19 cellular contexts compared by ENCODE assay signal in the genomic region with DNA sequence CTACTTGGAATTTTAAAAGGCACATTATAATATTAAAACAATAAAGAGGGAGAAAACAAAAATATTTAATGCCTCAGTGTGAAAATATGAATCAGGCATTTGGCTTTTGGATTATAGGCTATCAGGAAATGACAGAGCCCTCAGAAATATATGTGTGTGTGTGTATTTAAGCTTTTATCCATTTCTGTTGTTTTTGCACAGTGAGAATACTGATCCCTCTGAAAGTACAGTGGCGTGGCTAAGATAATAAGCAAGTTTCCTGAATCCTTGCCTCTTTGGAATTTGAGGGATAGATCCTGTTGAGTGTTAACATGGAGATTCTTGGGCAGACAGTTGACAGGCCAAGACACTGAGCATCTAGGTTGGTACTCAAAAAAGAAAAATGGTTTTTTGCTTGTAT.
DNase-seq lines count a peak whose midpoint lies in the region; ATAC-seq, FAIRE-seq and TF ChIP-seq lines count a peak whose summit lies in the region.
"Had no signal": no experiment of that assay in that cellular context is flagged by ENCODE, and none has a peak within 500 bp of the region (broad histone marks: within the 10 kb centered on the region; RNA-seq: fewer than 3 reads in every experiment).

No MANE protein-coding gene starts in this region.

- H3K9me3 Mint-ChIP-seq in osteocyte (ENCODE audit: unreplicated experiment) = no peaks in the 10 kb centered on the region
- H3K9me3 Mint-ChIP-seq in T-helper 2 cell treated with Interferon-gamma antibody and Interleukin-4, amounts not matched to agents 5 μg/mL and 100 μg/mL, for 36 hours = no peaks in the 10 kb centered on the region
- H3K9me3 Mint-ChIP-seq: CD8-positive, alpha-beta T cell had no signal

- H3K27me3 Mint-ChIP-seq in osteocyte (ENCODE audit: unreplicated experiment) = no peaks in the 10 kb centered on the region
- peaks cover 4% of the 10 kb centered on the region for H3K27me3 Mint-ChIP-seq in T-helper 2 cell treated with Interferon-gamma antibody and Interleukin-4, amounts not matched to agents 5 μg/mL and 100 μg/mL, for 36 hours (ENCODE audit: low read depth)

- H3K4me3 ChIP-seq in ACC112 (ENCODE audit: low read depth, low read length) (no peak overlapping the region), HepG2 (replicated peaks in 1 of 3; ENCODE audit: insufficient read depth in 1 of 3, low read depth in 2 of 3, low read length in 3 of 3) (no peak overlapping the region)

- H3K27ac Mint-ChIP-seq in osteocyte (ENCODE audit: unreplicated experiment) = peak overlapping the region; percentile 57
- H3K27ac Mint-ChIP-seq in T-helper 2 cell treated with Interferon-gamma antibody and Interleukin-4, amounts not matched to agents 5 μg/mL and 100 μg/mL, for 36 hours = no peak overlapping the region
- H3K27ac Mint-ChIP-seq: CD14-positive monocyte; CD8-positive, alpha-beta T cell had no signal

- H3K27ac ChIP-seq in ACC112 (ENCODE audit: low read depth, low read length) = no peak overlapping the region; the same call in 1 of the 2 replicates
- peak overlapping the region; percentile 63 for H3K27ac ChIP-seq in angular gyrus (ENCODE audit: low read depth, low read length)
- no peak overlapping the region for H3K27ac ChIP-seq in HepG2 (ENCODE audit: extremely low read length, insufficient read depth, low read length)

- no peaks in the 10 kb centered on the region for H3K27me3 ChIP-seq in ACC112 (ENCODE audit: insufficient read depth, low read length)
- no peaks in the 10 kb centered on the region for H3K27me3 ChIP-seq in HepG2 (ENCODE audit: control insufficient read depth in 1 of 2, insufficient read depth in 2 of 2, low read length in 2 of 2)

- no peak for TF ChIP-seq CTCF in osteocyte (IDR thresholded peaks at IDR 0.05)
- no peak for TF ChIP-seq CTCF in HepG2 (CRISPR knock-in tag; IDR thresholded peaks at IDR 0.05)

- FAIRE-seq in HepG2 (lab: Jason Lieb, UNC) = no peak
- FAIRE-seq: A204.1, D721Med, GM19239, H54, HTR-8/SVneo had no signal

- H3K4me3 Mint-ChIP-seq in osteocyte (ENCODE audit: unreplicated experiment) = no peak overlapping the region
- no peak overlapping the region for H3K4me3 Mint-ChIP-seq in T-helper 2 cell treated with Interferon-gamma antibody and Interleukin-4, amounts not matched to agents 5 μg/mL and 100 μg/mL, for 36 hours
- H3K4me3 Mint-ChIP-seq: CD14-positive monocyte; CD8-positive, alpha-beta T cell had no signal

- TF ChIP-seq RAD21 in HepG2 (CRISPR knock-in tag; IDR thresholded peaks at IDR 0.05) = no peak

- H4K20me1 ChIP-seq in HepG2 (ENCODE audit: insufficient read depth, low read length) = no peaks in the 10 kb centered on the region

- ATAC-seq in HepG2 = no peak
- ATAC-seq: CD8-positive, alpha-beta T cell; HCT116 had no signal

- H3K4me2 ChIP-seq in HepG2 (ENCODE audit: low read depth, low read length) = no peak overlapping the region

- DNase-seq in dermis blood vessel endothelial cell (peak; percentile 28), osteocyte (ENCODE audit: extremely low spot score, unreplicated experiment) (no peak), nucleus accumbens (lab: John Stamatoyannopoulos, UW) (no peak), HepG2 (ENCODE audit: low spot score) (no peak)
- no peak for DNase-seq in T-helper 2 cell treated with Interferon-gamma antibody and Interleukin-4, amounts not matched to agents 5 μg/mL and 100 μg/mL, for 36 hours (ENCODE audit: low spot score)
- DNase-seq: CD8-positive, alpha-beta T cell; COR-L47; DMS153; DND-41; GF-D8 had no signal

- intact Hi-C loops in HepG2 (cut with micrococcal nuclease; ENCODE audit: unreplicated experiment) = no loop called here

- H3K4me1 ChIP-seq in ACC112 (ENCODE audit: control insufficient read depth, insufficient read depth, low read length, unreplicated experiment) (peaks cover 21% of the 10 kb centered on the region), HepG2 (ENCODE audit: insufficient read depth, low read length) (no peaks in the 10 kb centered on the region)

- no peaks in the 10 kb centered on the region for H3K36me3 Mint-ChIP-seq in osteocyte (ENCODE audit: unreplicated experiment)
- H3K36me3 Mint-ChIP-seq in T-helper 2 cell treated with Interferon-gamma antibody and Interleukin-4, amounts not matched to agents 5 μg/mL and 100 μg/mL, for 36 hours (ENCODE audit: low read depth) = no peaks in the 10 kb centered on the region
- H3K36me3 Mint-ChIP-seq: CD14-positive monocyte; CD8-positive, alpha-beta T cell had no signal

- 5% methylated on average over 1 of the region's 1 CpG for WGBS in HepG2 (ENCODE audit: low lambda C conversion rate)

- no TSS peak for BruUV-seq in HepG2 (replicated peaks; lab: Mats Ljungman, UMichigan)

- TF ChIP-seq EP300 in HepG2 (IDR thresholded peaks at IDR 0.05; ENCODE audit: low read depth in 2 of 2, low read length in 2 of 2) (no peak), HepG2 (CRISPR knock-in tag; IDR thresholded peaks at IDR 0.05; ENCODE audit: borderline replicate concordance) (no peak)

- peak overlapping the region; percentile 20 for H2AFZ ChIP-seq in ACC112 (ENCODE audit: low read length, unreplicated experiment)
- no peak overlapping the region for H2AFZ ChIP-seq in HepG2 (ENCODE audit: low read length)

- no peaks in the 10 kb centered on the region for H3K9me3 ChIP-seq in HepG2 (ENCODE audit: low read length)

- POLR2A ChIA-PET in HepG2 (lab: Yijun Ruan, JAX) = no interaction called here

- CTCF ChIA-PET in HepG2 (lab: Yijun Ruan, JAX; ENCODE audit: low intra/inter-chr PET ratio, low total read pairs) = no interaction called here

- no peak overlapping the region for H3K9ac ChIP-seq in HepG2 (ENCODE audit: insufficient read depth, low read depth, low read length)

- in situ Hi-C loops in HepG2 (cut with HindIII; ENCODE audit: extremely low pct_ligation_motif_present, low pct_unique_long_range_greater_than_20kb) = no loop called here

- TF ChIP-seq POLR2A in HepG2 (IDR thresholded peaks at IDR 0.05; ENCODE audit: insufficient read depth in 1 of 2, low read depth in 2 of 2, low read length in 2 of 2) = no peak

- H3K79me2 ChIP-seq in ACC112 (ENCODE audit: control insufficient read depth, insufficient read depth, low read length, unreplicated experiment) (no peaks in the 10 kb centered on the region), HepG2 (ENCODE audit: insufficient read depth, low read length) (no peaks in the 10 kb centered on the region)

- H3K4me1 Mint-ChIP-seq in osteocyte (ENCODE audit: unreplicated experiment) = peaks cover 33% of the 10 kb centered on the region
- H3K4me1 Mint-ChIP-seq in T-helper 2 cell treated with Interferon-gamma antibody and Interleukin-4, amounts not matched to agents 5 μg/mL and 100 μg/mL, for 36 hours (ENCODE audit: low read depth) = no peaks in the 10 kb centered on the region
- H3K4me1 Mint-ChIP-seq: CD14-positive monocyte had no signal

- H3K36me3 ChIP-seq in ACC112 (ENCODE audit: insufficient read depth, low read length) (no peaks in the 10 kb centered on the region), HepG2 (replicated peaks in 1 of 2; ENCODE audit: control insufficient read depth in 1 of 2, insufficient read depth in 2 of 2, low read length in 2 of 2) (no peaks in the 10 kb centered on the region)

TF ChIP-seq in HepG2, 621 proteins besides CTCF, POLR2A, EP300 and RAD21:
- TF ChIP-seq ONECUT2 (CRISPR knock-in tag; IDR thresholded peaks at IDR 0.05) (no peak), CHD4 (IDR thresholded peaks at IDR 0.05; ENCODE audit: borderline replicate concordance, low read length) (no peak), ZNF772 (CRISPR knock-in tag; IDR thresholded peaks at IDR 0.05) (no peak), ZNF382 (CRISPR knock-in tag; IDR thresholded peaks at IDR 0.05; ENCODE audit: borderline replicate concordance) (no peak), HNF4G (IDR thresholded peaks at IDR 0.05; ENCODE audit: borderline replicate concordance, low read depth, low read length) (no peak), HNF4G (CRISPR knock-in tag; IDR thresholded peaks at IDR 0.05; ENCODE audit: borderline replicate concordance, low read depth) (no peak), XRCC5 (optimal IDR thresholded peaks at IDR 0.05; ENCODE audit: low read length) (no peak), ZMYM2 (CRISPR knock-in tag; IDR thresholded peaks at IDR 0.05) (no peak), NFYC (CRISPR knock-in tag; IDR thresholded peaks at IDR 0.05) (no peak), ARNTL (CRISPR knock-in tag; IDR thresholded peaks at IDR 0.05) (no peak), MAFF (IDR thresholded peaks at IDR 0.05; ENCODE audit: low read depth, low read length) (no peak), ZNF205 (CRISPR knock-in tag; IDR thresholded peaks at IDR 0.05) (no peak), KLF11 (CRISPR knock-in tag; IDR thresholded peaks at IDR 0.05) (no peak), SIX4 (CRISPR knock-in tag; IDR thresholded peaks at IDR 0.05) (no peak), ZBTB3 (CRISPR knock-in tag; IDR thresholded peaks at IDR 0.05; ENCODE audit: borderline replicate concordance, low read depth) (no peak), GABPA (IDR thresholded peaks at IDR 0.05; ENCODE audit: low read depth, low read length) (no peak), GABPA (CRISPR knock-in tag; IDR thresholded peaks at IDR 0.05; ENCODE audit: low read depth) (no peak), SP4 (CRISPR knock-in tag; IDR thresholded peaks at IDR 0.05) (no peak), ZNF782 (CRISPR knock-in tag; IDR thresholded peaks at IDR 0.05; ENCODE audit: borderline replicate concordance) (no peak), NBN (conservative IDR thresholded peaks at IDR 0.05) (no peak), ZNF550 (CRISPR knock-in tag; IDR thresholded peaks at IDR 0.05; ENCODE audit: borderline replicate concordance) (no peak)
- TF ChIP-seq, protein P1, sequence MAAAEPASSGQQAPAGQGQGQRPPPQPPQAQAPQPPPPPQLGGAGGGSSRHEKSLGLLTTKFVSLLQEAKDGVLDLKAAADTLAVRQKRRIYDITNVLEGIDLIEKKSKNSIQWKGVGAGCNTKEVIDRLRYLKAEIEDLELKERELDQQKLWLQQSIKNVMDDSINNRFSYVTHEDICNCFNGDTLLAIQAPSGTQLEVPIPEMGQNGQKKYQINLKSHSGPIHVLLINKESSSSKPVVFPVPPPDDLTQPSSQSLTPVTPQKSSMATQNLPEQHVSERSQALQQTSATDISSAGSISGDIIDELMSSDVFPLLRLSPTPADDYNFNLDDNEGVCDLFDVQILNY (CRISPR knock-in tag; conservative IDR thresholded peaks at IDR 0.05) = no peak
